In the genomic region with DNA sequence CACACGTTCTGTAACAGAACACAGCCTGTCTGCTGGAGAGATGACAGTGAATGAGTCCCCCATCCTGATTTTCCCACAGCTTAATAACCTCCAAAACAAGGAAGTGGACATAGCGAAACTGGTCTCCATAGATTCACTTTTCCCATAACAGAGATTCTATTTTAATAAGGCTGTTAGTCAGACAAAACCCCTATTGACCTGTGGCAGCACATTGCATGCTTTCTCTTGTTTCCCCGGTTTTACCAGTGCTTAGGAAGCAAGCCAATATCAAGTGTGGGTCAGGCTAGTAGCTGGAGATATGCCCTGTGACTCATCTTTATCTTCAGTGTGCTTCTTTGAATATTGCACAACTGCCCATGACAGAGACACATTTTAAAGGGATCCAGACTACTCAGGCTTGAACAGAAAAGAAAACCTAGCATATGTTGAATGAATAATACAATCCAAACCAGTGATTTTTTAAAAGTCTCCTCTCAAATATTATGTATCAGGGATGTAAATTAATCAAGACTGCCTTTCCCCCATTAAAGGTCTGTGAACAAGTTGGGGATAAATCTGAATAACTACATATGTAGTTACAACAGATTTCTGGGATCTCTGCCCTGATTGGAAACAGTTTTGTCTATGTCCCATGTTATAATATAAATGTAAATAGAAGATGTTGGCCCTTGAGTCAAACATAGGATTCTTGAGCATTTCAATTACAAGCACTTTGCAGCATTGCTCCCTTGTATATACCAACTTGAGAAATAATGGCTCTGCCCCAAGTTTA, we compare ENCODE assay signal across 1 cellular context.
TF ChIP-seq lines count a peak whose summit lies in the region.

No MANE protein-coding gene starts in this region.

TF ChIP-seq in PFSK-1, 5 proteins besides CTCF, POLR2A, EP300 and RAD21 (continued from another document):
- TF ChIP-seq, protein P1, sequence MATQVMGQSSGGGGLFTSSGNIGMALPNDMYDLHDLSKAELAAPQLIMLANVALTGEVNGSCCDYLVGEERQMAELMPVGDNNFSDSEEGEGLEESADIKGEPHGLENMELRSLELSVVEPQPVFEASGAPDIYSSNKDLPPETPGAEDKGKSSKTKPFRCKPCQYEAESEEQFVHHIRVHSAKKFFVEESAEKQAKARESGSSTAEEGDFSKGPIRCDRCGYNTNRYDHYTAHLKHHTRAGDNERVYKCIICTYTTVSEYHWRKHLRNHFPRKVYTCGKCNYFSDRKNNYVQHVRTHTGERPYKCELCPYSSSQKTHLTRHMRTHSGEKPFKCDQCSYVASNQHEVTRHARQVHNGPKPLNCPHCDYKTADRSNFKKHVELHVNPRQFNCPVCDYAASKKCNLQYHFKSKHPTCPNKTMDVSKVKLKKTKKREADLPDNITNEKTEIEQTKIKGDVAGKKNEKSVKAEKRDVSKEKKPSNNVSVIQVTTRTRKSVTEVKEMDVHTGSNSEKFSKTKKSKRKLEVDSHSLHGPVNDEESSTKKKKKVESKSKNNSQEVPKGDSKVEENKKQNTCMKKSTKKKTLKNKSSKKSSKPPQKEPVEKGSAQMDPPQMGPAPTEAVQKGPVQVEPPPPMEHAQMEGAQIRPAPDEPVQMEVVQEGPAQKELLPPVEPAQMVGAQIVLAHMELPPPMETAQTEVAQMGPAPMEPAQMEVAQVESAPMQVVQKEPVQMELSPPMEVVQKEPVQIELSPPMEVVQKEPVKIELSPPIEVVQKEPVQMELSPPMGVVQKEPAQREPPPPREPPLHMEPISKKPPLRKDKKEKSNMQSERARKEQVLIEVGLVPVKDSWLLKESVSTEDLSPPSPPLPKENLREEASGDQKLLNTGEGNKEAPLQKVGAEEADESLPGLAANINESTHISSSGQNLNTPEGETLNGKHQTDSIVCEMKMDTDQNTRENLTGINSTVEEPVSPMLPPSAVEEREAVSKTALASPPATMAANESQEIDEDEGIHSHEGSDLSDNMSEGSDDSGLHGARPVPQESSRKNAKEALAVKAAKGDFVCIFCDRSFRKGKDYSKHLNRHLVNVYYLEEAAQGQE (IDR thresholded peaks at IDR 0.05; ENCODE audit: insufficient read depth in 1 of 2, low read depth in 2 of 2, low read length in 2 of 2), result 0 out of 4 replicates have a peak, but pooled peaks of 1 of the 2 experiments have one; percentile 22
- no peak for TF ChIP-seq TAF1 (IDR thresholded peaks at IDR 0.05; ENCODE audit: borderline replicate concordance, insufficient read depth, low read length)
